ENCODE assay signal across 18 cellular contexts in the genomic region with DNA sequence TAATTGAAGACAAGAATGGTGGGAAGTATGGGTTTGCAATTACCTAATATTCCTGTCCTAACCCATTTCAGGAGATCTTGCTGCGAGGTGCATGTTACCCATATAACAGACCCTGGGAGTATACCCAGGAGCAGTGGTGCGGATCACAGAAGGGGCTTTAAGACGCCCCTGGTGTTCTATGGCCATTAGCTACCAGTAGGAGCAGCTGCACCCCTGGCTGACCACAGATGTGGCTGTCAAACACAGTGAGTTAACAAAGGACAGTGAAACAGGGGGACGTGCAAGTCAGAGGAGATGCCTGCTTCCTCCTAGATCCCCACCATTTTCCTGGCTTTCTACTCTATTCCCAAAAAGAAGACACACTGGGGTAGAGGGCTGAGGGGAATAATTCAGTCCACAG. TPM values are rescaled to one million over a fixed set of nuclear protein-coding genes. Genes with fewer than 3 reads are reported as not detected.
A peak's percentile ranks its signal among the peaks of the same experiment; 100 is the strongest.
DNase-seq lines count a peak whose midpoint lies in the region; TF ChIP-seq lines count a peak whose summit lies in the region.
"Had no signal": no experiment of that assay in that cellular context is flagged by ENCODE, and none has a peak within 500 bp of the region (broad histone marks: within the 10 kb centered on the region; RNA-seq: fewer than 3 reads in every experiment).

No MANE protein-coding gene starts in this region.

- H3K4me2 ChIP-seq in smooth muscle cell = no peak overlapping the region

- peak; percentile 35 for DNase-seq in NCI-H82 (lab: John Stamatoyannopoulos, UW)
- no peak for DNase-seq in NCI-H82 treated with DMSO at 0.1 percent for 48 hours (lab: John Stamatoyannopoulos, UW; ENCODE audit: unreplicated experiment)
- DNase-seq in smooth muscle cell (lab: John Stamatoyannopoulos, UW; ENCODE audit: unreplicated experiment) = no peak
- no peak for DNase-seq in middle frontal gyrus (ENCODE audit: extremely low spot score, low spot score)
- no peak for DNase-seq in NCI-H2081 treated with DMSO at 0.1 percent for 48 hours (lab: John Stamatoyannopoulos, UW)
- DNase-seq in NCI-H226 = no peak
- DNase-seq: NK-92 treated with Interleukin-12 subunit alpha and Interleukin-12 subunit beta, amount 100 ng/mL, for 24 hours had no signal

- H3K9ac ChIP-seq in iPS-20b (ENCODE audit: low read depth, low read length) = peak overlapping the region; percentile 75; the same call in 1 of the 2 replicates
- H3K9ac ChIP-seq in smooth muscle cell (ENCODE audit: low read depth) = no peak overlapping the region

- H3K79me2 ChIP-seq in smooth muscle cell (ENCODE audit: low read depth) = no peaks in the 10 kb centered on the region

- 85% methylated on average over 4 of the region's 4 CpGs for WGBS in smooth muscle cell (ENCODE audit: low lambda C conversion rate)

- H3K4me3 ChIP-seq in iPS-20b (ENCODE audit: low read length) = peak overlapping the region; percentile 66
- H3K4me3 ChIP-seq in smooth muscle cell = no peak overlapping the region
- H3K4me3 ChIP-seq: A549, skin epidermis, thyroid gland had no signal

- H4K20me1 ChIP-seq in smooth muscle cell (ENCODE audit: low read depth) = no peaks in the 10 kb centered on the region

- H3K4me1 ChIP-seq in iPS-20b (ENCODE audit: insufficient read depth, low read length) (no peaks in the 10 kb centered on the region), smooth muscle cell (ENCODE audit: low read depth) (peaks cover 5% of the 10 kb centered on the region)
- H3K4me1 ChIP-seq: A549 had no signal

- H3K9me3 ChIP-seq in iPS-20b (ENCODE audit: insufficient read depth, low read depth, low read length) (no peaks in the 10 kb centered on the region; the same call in 1 of the 2 replicates), smooth muscle cell (replicated peaks; ENCODE audit: low read depth) (no peaks in the 10 kb centered on the region)
- H3K9me3 ChIP-seq: thyroid gland had no signal

- H2AFZ ChIP-seq in smooth muscle cell (ENCODE audit: low read depth) = no peak overlapping the region

- TF ChIP-seq CTCF in VCaP (conservative IDR thresholded peaks at IDR 0.05) (no peak), smooth muscle cell (IDR thresholded peaks at IDR 0.05; ENCODE audit: borderline replicate concordance, insufficient read depth, poor library complexity, severe bottlenecking) (no peak)

- H3F3A ChIP-seq in smooth muscle cell (ENCODE audit: low read depth) = no peaks in the 10 kb centered on the region

- H3K27ac ChIP-seq in VCaP = peak overlapping the region; percentile 63
- H3K27ac ChIP-seq in iPS-20b (ENCODE audit: low read length) = no peak overlapping the region
- peak overlapping the region; percentile 3 for H3K27ac ChIP-seq in smooth muscle cell (ENCODE audit: low read depth)
- H3K27ac ChIP-seq: A549, thyroid gland had no signal

- H3K36me3 ChIP-seq in iPS-20b (ENCODE audit: insufficient read depth, low read depth, low read length) (no peaks in the 10 kb centered on the region), smooth muscle cell (ENCODE audit: low read depth) (no peaks in the 10 kb centered on the region)
- H3K36me3 ChIP-seq: thyroid gland had no signal

- H3K27me3 ChIP-seq in iPS-20b (ENCODE audit: insufficient read depth, low read length) = no peaks in the 10 kb centered on the region; the same call in 1 of the 2 replicates
- no peaks in the 10 kb centered on the region for H3K27me3 ChIP-seq in smooth muscle cell (ENCODE audit: low read depth)
- H3K27me3 ChIP-seq: thyroid gland had no signal

RNA-seq across cellular contexts. Expression of a gene that starts 25.2 kb away (rescaled TPM):
- not detected in 2 replicates for total RNA-seq in smooth muscle cell
- 0.45 TPM in 1 of 2 replicates, not detected in the other for polyA plus RNA-seq in smooth muscle cell
- total RNA-seq: activated CD4-positive, alpha-beta T cell treated with anti-CD3 and anti-CD28 coated beads, Interleukin-2, amount 10 ng/mL, durations not matched to agents 7 days and 5 days; CD4-positive, CD25-positive, alpha-beta regulatory T cell; H7; HT1080; lung microvascular endothelial cell; osteoblast had no signal
- polyA plus RNA-seq: A549; CD4-positive, CD25-positive, alpha-beta regulatory T cell had no signal
